ENCODE assay signal across 9 cellular contexts in the genomic region with DNA sequence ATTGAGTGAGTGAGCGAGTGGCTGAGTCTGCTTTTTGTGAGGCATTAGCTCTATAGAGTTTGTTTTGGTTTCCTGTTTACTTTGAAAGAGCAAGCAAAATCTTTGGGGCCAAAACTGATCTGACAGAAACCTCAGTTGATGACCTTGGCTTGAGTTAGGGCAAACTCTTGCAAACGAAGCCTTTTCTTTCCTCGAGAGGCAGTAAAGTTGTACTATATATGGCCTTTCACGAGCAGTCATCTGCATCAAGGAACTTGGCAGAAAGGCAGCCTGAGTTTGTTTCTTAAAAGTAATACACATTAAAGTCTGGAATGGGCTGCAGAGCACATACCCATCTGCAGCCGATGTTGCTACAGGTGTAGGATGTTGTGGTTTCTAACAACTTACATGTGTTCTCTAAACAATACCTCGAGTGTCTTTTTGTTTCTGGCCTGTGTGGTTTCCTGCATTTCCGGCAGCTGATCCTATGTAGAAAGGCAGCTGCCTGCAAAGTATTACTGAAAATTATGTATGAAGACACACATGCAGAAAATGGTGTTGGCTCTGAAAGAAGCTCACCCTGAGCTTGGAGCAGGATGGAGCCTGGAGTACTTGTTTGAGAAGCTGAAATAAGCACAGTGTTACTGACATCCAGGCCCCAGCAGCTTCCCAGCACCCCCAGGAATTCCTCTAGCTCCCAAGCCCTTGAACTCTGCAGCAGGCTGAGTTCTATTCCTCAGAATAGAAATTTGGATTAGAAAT.
DNase-seq lines count a peak whose midpoint lies in the region; ATAC-seq and TF ChIP-seq lines count a peak whose summit lies in the region.
"Had no signal": no experiment of that assay in that cellular context is flagged by ENCODE, and none has a peak within 500 bp of the region (broad histone marks: within the 10 kb centered on the region; RNA-seq: fewer than 3 reads in every experiment).

No MANE protein-coding gene starts in this region.

- H3K27me3 ChIP-seq in DND-41 (ENCODE audit: insufficient read depth, low read length, poor library complexity): no peaks in the 10 kb centered on the region

- no peaks in the 10 kb centered on the region for H4K20me1 ChIP-seq in DND-41 (ENCODE audit: insufficient read depth, low read length)

- H3K27me3 Mint-ChIP-seq in T-helper 17 cell: peaks cover 16% of the 10 kb centered on the region

- peak; percentile 89 for DNase-seq in DND-41
- peak in 2 of 3 donors; percentile 20 to 27 for DNase-seq in T-helper 17 cell
- DNase-seq in sciatic nerve (ENCODE audit: low spot score): no peak
- DNase-seq in anterior cingulate cortex (lab: John Stamatoyannopoulos, UW): no peak
- DNase-seq in NCI-H446 (lab: John Stamatoyannopoulos, UW): no peak
- no peak for DNase-seq in C1 segment of cervical spinal cord (lab: John Stamatoyannopoulos, UW)

- peak overlapping the region in 1 of 2 experiments; percentile 16; a peak in 1 of 4 replicates for H3K4me3 ChIP-seq in DND-41 (ENCODE audit: low read depth in 1 of 2, low read length in 2 of 2)

- H3K9ac ChIP-seq in DND-41 (ENCODE audit: low read depth, low read length): peak overlapping the region; percentile 39

- TF ChIP-seq CTCF in DND-41 (IDR thresholded peaks at IDR 0.05; ENCODE audit: borderline replicate concordance, extremely low read depth, low read length, poor library complexity, severe bottlenecking): no peak

- no peaks in the 10 kb centered on the region for H3K36me3 Mint-ChIP-seq in T-helper 17 cell (ENCODE audit: low read depth)

- intact Hi-C loops in sciatic nerve (cut with DNase I): no loop called here

- peak overlapping the region; percentile 85 for H3K27ac ChIP-seq in DND-41 (ENCODE audit: low read length)

- no peaks in the 10 kb centered on the region for H3K79me2 ChIP-seq in DND-41 (ENCODE audit: insufficient read depth, low read length)

- H3K36me3 ChIP-seq in DND-41 (ENCODE audit: insufficient read depth, low read length): no peaks in the 10 kb centered on the region

- H3K4me1 Mint-ChIP-seq in T-helper 17 cell: peaks cover 24% of the 10 kb centered on the region

- peak overlapping the region; percentile 67 for H3K4me3 Mint-ChIP-seq in T-helper 17 cell
- H3K4me3 Mint-ChIP-seq: dendritic cell treated with granulocyte-macrophage colony-stimulating factor and Interleukin-4, amounts not matched to agents 40 ng/mL and 50 ng/mL, for 4 days had no signal

- peaks cover 31% of the 10 kb centered on the region for H3K9me3 ChIP-seq in DND-41 (ENCODE audit: insufficient read depth, low read length, severe bottlenecking)
- no peaks in the 10 kb centered on the region for H3K9me3 ChIP-seq in T-helper 17 cell (ENCODE audit: control insufficient read depth, low read length, poor library complexity, severe bottlenecking)

- H3K4me1 ChIP-seq in DND-41 (ENCODE audit: insufficient read depth, low read length): peaks cover 40% of the 10 kb centered on the region

- H3K4me2 ChIP-seq in DND-41 (ENCODE audit: insufficient read depth, low read length): peak overlapping the region; percentile 54

- H3K27ac Mint-ChIP-seq in T-helper 17 cell: no peak overlapping the region
- H3K27ac Mint-ChIP-seq: dendritic cell treated with granulocyte-macrophage colony-stimulating factor and Interleukin-4, amounts not matched to agents 40 ng/mL and 50 ng/mL, for 4 days had no signal

- peak overlapping the region; percentile 12; the same call in 1 of the 2 replicates for H2AFZ ChIP-seq in DND-41 (ENCODE audit: low read depth, low read length)

- ATAC-seq in DND-41 (ENCODE audit: insufficient read depth, low read depth) (peak; percentile 95), GM19395 (IDR thresholded peaks at IDR 0.05; ENCODE audit: unreplicated experiment) (peak; percentile 92), HG03280 (IDR thresholded peaks at IDR 0.05; ENCODE audit: unreplicated experiment) (peak; percentile 91), T-helper 17 cell (peak; percentile 95), sciatic nerve (peak; percentile 77)

Comparison
In these comparisons a context has a peak if more than half of its experiments do, and no peak if none do; other contexts are left out.
1. DNase-seq: peak in DND-41 (single experiment) and T-helper 17 cell (2 of 3); none in sciatic nerve (single experiment), anterior cingulate cortex (0 of 58), NCI-H446 (0 of 2) and C1 segment of cervical spinal cord (0 of 14).
2. Peak in every context shown above with its lines, with median percentiles within 50 percentile points of each other: ATAC-seq.